ENCODE assay signal across 1 cellular context in genomic region chr10:15857001-15857608, GRCh38.
TF ChIP-seq lines count a peak whose summit lies in the region.

No MANE protein-coding gene starts in this region.

TF ChIP-seq in GM12878, 131 proteins besides CTCF, POLR2A, EP300 and RAD21:
- TF ChIP-seq MYC (IDR thresholded peaks at IDR 0.05; ENCODE audit: insufficient read depth, insufficient read length, insufficient replicate concordance, low read length, severe bottlenecking) = no peak
